10 cellular contexts compared by ENCODE assay signal in the genomic region with DNA sequence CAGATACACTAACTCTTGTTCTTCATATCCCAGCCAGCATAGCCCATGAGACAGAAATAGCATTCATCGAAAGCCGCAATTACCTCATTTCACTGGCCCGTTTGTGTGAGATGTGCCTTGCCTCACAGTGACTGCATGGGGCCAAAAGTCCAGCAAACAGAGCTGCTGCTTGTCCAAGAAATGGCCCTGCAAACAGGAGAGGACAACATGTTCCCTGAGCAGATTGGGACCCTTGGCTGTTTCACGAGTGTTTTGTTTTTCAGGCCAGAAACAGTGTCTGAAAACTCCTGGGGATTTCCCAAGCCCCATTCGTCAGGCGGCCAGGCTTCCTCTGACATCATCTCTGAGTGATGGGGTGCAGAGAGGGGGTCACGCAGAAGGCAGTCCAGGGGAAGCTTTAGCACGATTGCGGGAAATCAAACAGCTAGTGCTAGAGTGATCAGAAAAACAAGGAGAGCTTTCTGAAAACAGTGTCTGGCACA.
A peak's percentile ranks its signal among the peaks of the same experiment; 100 is the strongest.
DNase-seq lines count a peak whose midpoint lies in the region; ATAC-seq and TF ChIP-seq lines count a peak whose summit lies in the region.
"Had no signal": no experiment of that assay in that cellular context is flagged by ENCODE, and none has a peak within 500 bp of the region (broad histone marks: within the 10 kb centered on the region; RNA-seq: fewer than 3 reads in every experiment).

No MANE protein-coding gene starts in this region.

- H3K4me3 Mint-ChIP-seq in activated T-cell treated with anti-CD3 and anti-CD28 coated beads, Interleukin-2, amount 50 U/mL, for 24 hours: no peak overlapping the region
- H3K4me3 Mint-ChIP-seq in activated CD4-positive, alpha-beta memory T cell treated with anti-CD3 and anti-CD28 coated beads, Interleukin-2, amount 10 ng/mL, durations not matched to agents 7 days and 5 days: no peak overlapping the region
- H3K4me3 Mint-ChIP-seq: activated naive CD8-positive, alpha-beta T cell treated with anti-CD3 and anti-CD28 coated beads, Interleukin-2, amount 50 U/mL, for 24 hours; CD14-positive monocyte had no signal

- TF ChIP-seq CTCF in AG10803 (conservative IDR thresholded peaks at IDR 0.05; ENCODE audit: low read length) (no peak), astrocyte of the cerebellum (IDR thresholded peaks at IDR 0.05; ENCODE audit: low read depth, low read length, missing control alignments) (no peak), right atrium auricular region (IDR thresholded peaks at IDR 0.05) (no peak), GM13977 (IDR thresholded peaks at IDR 0.05; ENCODE audit: extremely low read depth, insufficient read depth, missing control alignments) (no peak)

- peak; percentile 91 for DNase-seq in AG10803 (ENCODE audit: low read depth)
- peak; percentile 41 for DNase-seq in astrocyte of the cerebellum (ENCODE audit: low read depth)
- DNase-seq in right atrium auricular region (ENCODE audit: low spot score): peak; percentile 94
- DNase-seq in posterior cingulate gyrus: peak in 9 of 10 donors; percentile 10 to 92 (median 61)
- no peak for DNase-seq in GM13977 (ENCODE audit: low spot score)
- no peak for DNase-seq in activated T-cell treated with anti-CD3 and anti-CD28 coated beads, Interleukin-2, amount 50 U/mL, for 24 hours
- no peak for DNase-seq in activated CD4-positive, alpha-beta memory T cell treated with anti-CD3 and anti-CD28 coated beads, Interleukin-2, amount 10 ng/mL, durations not matched to agents 7 days and 5 days
- DNase-seq: activated naive CD8-positive, alpha-beta T cell treated with anti-CD3 and anti-CD28 coated beads, Interleukin-2, amount 50 U/mL, for 24 hours had no signal

- H3K27ac Mint-ChIP-seq in activated T-cell treated with anti-CD3 and anti-CD28 coated beads, Interleukin-2, amount 50 U/mL, for 24 hours: no peak overlapping the region
- H3K27ac Mint-ChIP-seq in activated CD4-positive, alpha-beta memory T cell treated with anti-CD3 and anti-CD28 coated beads, Interleukin-2, amount 10 ng/mL, durations not matched to agents 7 days and 5 days: no peak overlapping the region
- H3K27ac Mint-ChIP-seq: activated naive CD8-positive, alpha-beta T cell treated with anti-CD3 and anti-CD28 coated beads, Interleukin-2, amount 50 U/mL, for 24 hours; CD14-positive monocyte had no signal

- H3K9me3 ChIP-seq in right atrium auricular region: no peaks in the 10 kb centered on the region

- POLR2A ChIA-PET in activated CD4-positive, alpha-beta memory T cell treated with anti-CD3 and anti-CD28 coated beads, Interleukin-2, amount 10 ng/mL, durations not matched to agents 7 days and 5 days (lab: Charles Lee): no interaction called here

- no peaks in the 10 kb centered on the region for H3K4me1 Mint-ChIP-seq in activated T-cell treated with anti-CD3 and anti-CD28 coated beads, Interleukin-2, amount 50 U/mL, for 24 hours (ENCODE audit: low read depth)
- no peaks in the 10 kb centered on the region for H3K4me1 Mint-ChIP-seq in activated CD4-positive, alpha-beta memory T cell treated with anti-CD3 and anti-CD28 coated beads, Interleukin-2, amount 10 ng/mL, durations not matched to agents 7 days and 5 days
- H3K4me1 Mint-ChIP-seq: activated naive CD8-positive, alpha-beta T cell treated with anti-CD3 and anti-CD28 coated beads, Interleukin-2, amount 50 U/mL, for 24 hours; CD14-positive monocyte had no signal

- H3K36me3 ChIP-seq in right atrium auricular region: no peaks in the 10 kb centered on the region

- intact Hi-C loops in posterior cingulate gyrus (cut with DNase I): no loop called here

- H3K9me3 Mint-ChIP-seq in activated T-cell treated with anti-CD3 and anti-CD28 coated beads, Interleukin-2, amount 50 U/mL, for 24 hours: no peaks in the 10 kb centered on the region
- no peaks in the 10 kb centered on the region for H3K9me3 Mint-ChIP-seq in activated CD4-positive, alpha-beta memory T cell treated with anti-CD3 and anti-CD28 coated beads, Interleukin-2, amount 10 ng/mL, durations not matched to agents 7 days and 5 days
- H3K9me3 Mint-ChIP-seq: activated naive CD8-positive, alpha-beta T cell treated with anti-CD3 and anti-CD28 coated beads, Interleukin-2, amount 50 U/mL, for 24 hours had no signal

- no peaks in the 10 kb centered on the region for H3K36me3 Mint-ChIP-seq in activated T-cell treated with anti-CD3 and anti-CD28 coated beads, Interleukin-2, amount 50 U/mL, for 24 hours (ENCODE audit: low read depth)
- no peaks in the 10 kb centered on the region for H3K36me3 Mint-ChIP-seq in activated CD4-positive, alpha-beta memory T cell treated with anti-CD3 and anti-CD28 coated beads, Interleukin-2, amount 10 ng/mL, durations not matched to agents 7 days and 5 days (ENCODE audit: low read depth)
- H3K36me3 Mint-ChIP-seq: CD14-positive monocyte had no signal

- H3K27ac ChIP-seq in right atrium auricular region: peak overlapping the region; percentile 68 to 69

- no peaks in the 10 kb centered on the region for H3K27me3 Mint-ChIP-seq in activated T-cell treated with anti-CD3 and anti-CD28 coated beads, Interleukin-2, amount 50 U/mL, for 24 hours
- H3K27me3 Mint-ChIP-seq in activated CD4-positive, alpha-beta memory T cell treated with anti-CD3 and anti-CD28 coated beads, Interleukin-2, amount 10 ng/mL, durations not matched to agents 7 days and 5 days: no peaks in the 10 kb centered on the region
- H3K27me3 Mint-ChIP-seq: activated naive CD8-positive, alpha-beta T cell treated with anti-CD3 and anti-CD28 coated beads, Interleukin-2, amount 50 U/mL, for 24 hours had no signal

- no peaks in the 10 kb centered on the region for H3K4me1 ChIP-seq in right atrium auricular region

- H3K4me3 ChIP-seq in AG10803 (ENCODE audit: low read length) (no peak overlapping the region), astrocyte of the cerebellum (ENCODE audit: low read depth, low read length) (no peak overlapping the region), right atrium auricular region (no peak overlapping the region)

- no peak for ATAC-seq in HG02763 (IDR thresholded peaks at IDR 0.05; ENCODE audit: unreplicated experiment)
- ATAC-seq: activated naive CD8-positive, alpha-beta T cell treated with anti-CD3 and anti-CD28 coated beads, Interleukin-2, amount 50 U/mL, for 24 hours had no signal

- in situ Hi-C loops in astrocyte of the cerebellum (cut with HindIII; ENCODE audit: low sequenced_read_pairs): no loop called here
- in situ Hi-C loops in GM13977 (cut with MboI; ENCODE audit: low pct_unique_long_range_greater_than_20kb, low sequenced_read_pairs, unreplicated experiment): no loop called here

- H3K27me3 ChIP-seq in right atrium auricular region: no peaks in the 10 kb centered on the region

- CTCF ChIA-PET in activated CD4-positive, alpha-beta memory T cell treated with anti-CD3 and anti-CD28 coated beads, Interleukin-2, amount 10 ng/mL, durations not matched to agents 7 days and 5 days (lab: Charles Lee): no interaction called here

Comparison
In these comparisons a context has a peak if more than half of its experiments do, and no peak if none do; other contexts are left out.
1. DNase-seq: peak in AG10803 (single experiment), astrocyte of the cerebellum (single experiment), right atrium auricular region (single experiment) and posterior cingulate gyrus (9 of 10); none in GM13977 (single experiment), activated T-cell treated with anti-CD3 and anti-CD28 coated beads, Interleukin-2, amount 50 U/mL, for 24 hours (single experiment) and activated CD4-positive, alpha-beta memory T cell treated with anti-CD3 and anti-CD28 coated beads, Interleukin-2, amount 10 ng/mL, durations not matched to agents 7 days and 5 days (single experiment).